ENCODE assay signal across 18 cellular contexts in the genomic region with DNA sequence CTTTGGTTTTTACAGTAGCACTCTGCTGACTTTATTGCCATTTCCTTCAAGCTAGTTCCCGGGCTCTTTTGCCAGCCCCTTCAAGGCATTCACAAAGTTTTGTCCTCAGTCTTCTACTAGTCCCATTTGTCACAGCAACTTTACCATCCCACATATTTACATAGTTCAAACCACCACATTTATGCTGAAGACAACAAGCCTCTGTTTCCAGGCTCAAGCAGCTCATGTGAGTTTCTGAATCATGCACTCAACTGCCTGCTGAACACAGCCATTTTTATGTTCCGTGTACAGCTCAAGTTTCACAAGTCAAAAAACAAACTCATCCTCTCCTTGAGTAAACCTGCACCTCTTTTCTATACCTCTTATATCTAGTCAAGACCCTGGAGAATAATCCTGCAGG.
A peak's percentile ranks its signal among the peaks of the same experiment; 100 is the strongest.
DNase-seq lines count a peak whose midpoint lies in the region; TF ChIP-seq lines count a peak whose summit lies in the region.
"Had no signal": no experiment of that assay in that cellular context is flagged by ENCODE, and none has a peak within 500 bp of the region (broad histone marks: within the 10 kb centered on the region; RNA-seq: fewer than 3 reads in every experiment).

No MANE protein-coding gene starts in this region.

- no peaks in the 10 kb centered on the region for H3K4me1 ChIP-seq in fibroblast of lung (ENCODE audit: control insufficient read depth, extremely low read depth, insufficient read depth, low read length)
- peaks cover 0 to 4% (median 0%) of the 10 kb centered on the region in 4 donors for H3K4me1 ChIP-seq in tibial nerve
- H3K4me1 ChIP-seq: body of pancreas had no signal

- H3K27ac ChIP-seq in fibroblast of lung (ENCODE audit: insufficient read depth, low read length) = no peak overlapping the region
- peak overlapping the region in 2 of 4 donors; percentile 47 to 61 for H3K27ac ChIP-seq in tibial nerve
- H3K27ac ChIP-seq: body of pancreas, coronary artery, KMS-11, RWPE1 had no signal

- H3K4me3 ChIP-seq in fibroblast of lung (replicated peaks in 1 of 4; ENCODE audit: control extremely low read depth in 1 of 4, insufficient read depth in 1 of 4, low read depth in 3 of 4, low read length in 4 of 4) = no peak overlapping the region
- no peak overlapping the region for H3K4me3 ChIP-seq in tibial nerve
- H3K4me3 ChIP-seq: body of pancreas, coronary artery, mucosa of descending colon had no signal

- TF ChIP-seq POLR2A in tibial nerve (IDR thresholded peaks at IDR 0.05) = no peak

- no peaks in the 10 kb centered on the region for H4K20me1 ChIP-seq in fibroblast of lung (ENCODE audit: control insufficient read depth, extremely low read depth, insufficient read depth, low read length)

- H2AFZ ChIP-seq in fibroblast of lung (ENCODE audit: low read length) = no peak overlapping the region

- H3K36me3 ChIP-seq in fibroblast of lung (ENCODE audit: control insufficient read depth, insufficient read depth, low read length) (no peaks in the 10 kb centered on the region), tibial nerve (no peaks in the 10 kb centered on the region)

- WGBS in tibial nerve, 2 donors = 43 to 46% methylated on average over 2 of the region's 2 CpGs

- no peak overlapping the region for H3K4me2 ChIP-seq in fibroblast of lung (ENCODE audit: extremely low read depth, insufficient read depth, low read length)
- H3K4me2 ChIP-seq: KMS-11 had no signal

- no peaks in the 10 kb centered on the region for H3K9me3 ChIP-seq in fibroblast of lung (ENCODE audit: control insufficient read depth, insufficient read depth, low read depth, low read length)
- no peaks in the 10 kb centered on the region for H3K9me3 ChIP-seq in tibial nerve
- H3K9me3 ChIP-seq: body of pancreas, mucosa of descending colon had no signal

- H3K79me2 ChIP-seq in fibroblast of lung (ENCODE audit: control insufficient read depth, insufficient read depth, low read length) = no peaks in the 10 kb centered on the region

- peak in 1 of 2 donors; percentile 47 for TF ChIP-seq EP300 in tibial nerve (IDR thresholded peaks at IDR 0.05)

- H3K9ac ChIP-seq in fibroblast of lung (ENCODE audit: insufficient read depth, low read length) = no peak overlapping the region
- H3K9ac ChIP-seq: KMS-11 had no signal

- no peak for TF ChIP-seq CTCF in fibroblast of lung (conservative IDR thresholded peaks at IDR 0.05 in 1 of 2, IDR thresholded peaks at IDR 0.05 in 1 of 2; ENCODE audit: low read depth in 1 of 2, low read length in 2 of 2)
- TF ChIP-seq CTCF in tibial nerve (IDR thresholded peaks at IDR 0.05) = no peak

- no peaks in the 10 kb centered on the region for H3K27me3 ChIP-seq in fibroblast of lung (ENCODE audit: control insufficient read depth, insufficient read depth, low read length)
- no peaks in the 10 kb centered on the region for H3K27me3 ChIP-seq in tibial nerve
- H3K27me3 ChIP-seq: body of pancreas had no signal

- DNase-seq in ELR (ENCODE audit: low read depth) (peak; percentile 20), RPMI7951 (ENCODE audit: low read depth) (peak; percentile 33), fibroblast of lung (ENCODE audit: low read depth in 2 of 2) (peak; percentile 17), pons (ENCODE audit: low spot score) (peak; percentile 39), dedifferentiated amniotic fluid mesenchymal stem cell (ENCODE audit: extremely low spot score) (no peak), D341Med (ENCODE audit: low spot score) (no peak), NCI-H1694 treated with DMSO at 0.1 percent for 48 hours (lab: John Stamatoyannopoulos, UW) (no peak), tibial nerve (ENCODE audit: low spot score in 2 of 2) (no peak)
- DNase-seq: body of pancreas; CD4-positive, alpha-beta T cell; HFFc6; mucosa of descending colon; NCI-H2029; NCI-H345; small intestine had no signal

Comparison
In these comparisons a context has a peak if more than half of its experiments do, and no peak if none do; other contexts are left out.
1. DNase-seq: peak in ELR (single experiment), RPMI7951 (single experiment), fibroblast of lung (2 of 2) and pons (single experiment); none in dedifferentiated amniotic fluid mesenchymal stem cell (single experiment), D341Med (single experiment), NCI-H1694 treated with DMSO at 0.1 percent for 48 hours (single experiment) and tibial nerve (0 of 2).